In genomic region chr1:35642472-35642955, GRCh38 we compare ENCODE assay signal across 8 cellular contexts. TPM values are rescaled to one million over a fixed set of nuclear protein-coding genes. Genes with fewer than 3 reads are reported as not detected.
DNase-seq lines count a peak whose midpoint lies in the region.

No MANE protein-coding gene starts in this region.

- peaks cover 25% of the 10 kb centered on the region for H3K4me1 Mint-ChIP-seq in activated naive CD8-positive, alpha-beta T cell treated with anti-CD3 and anti-CD28 coated beads for 36 hours

- H3K4me2 ChIP-seq in BLaER1 treated with 17β-estradiol and CSF1 and Interleukin-3, amounts not matched to agents 10 nM and 100 nM, result peak overlapping the region; percentile 75 to 97 (median 93)

- H4K20me1 ChIP-seq in BLaER1 treated with 17β-estradiol and CSF1 and Interleukin-3, amounts not matched to agents 10 nM and 100 nM, result peaks cover 0 to 34% (median 14%) of the 10 kb centered on the region in 11 experiments; a peak in 15 of 22 replicates

- peaks cover 36% of the 10 kb centered on the region for H3K27me3 Mint-ChIP-seq in activated naive CD8-positive, alpha-beta T cell treated with anti-CD3 and anti-CD28 coated beads for 36 hours

- peak overlapping the region; percentile 78 to 98 (median 89) for H3K4me3 ChIP-seq in BLaER1 treated with 17β-estradiol and CSF1 and Interleukin-3, amounts not matched to agents 10 nM and 100 nM
- peak overlapping the region; percentile 69 for H3K4me3 ChIP-seq in mononuclear cell (ENCODE audit: low read length)
- H3K4me3 ChIP-seq in urinary bladder (ENCODE audit: low read depth, low read length), result peak overlapping the region; percentile 88

- peaks cover 0 to 10% (median 0%) of the 10 kb centered on the region in 11 experiments; a peak in 6 of 22 replicates for H3K27me3 ChIP-seq in BLaER1 treated with 17β-estradiol and CSF1 and Interleukin-3, amounts not matched to agents 10 nM and 100 nM
- H3K27me3 ChIP-seq in mononuclear cell (ENCODE audit: insufficient read depth, low read length), result peaks cover 27% of the 10 kb centered on the region

- no peaks in the 10 kb centered on the region; a peak in 3 of 22 replicates for H3K9me3 ChIP-seq in BLaER1 treated with 17β-estradiol and CSF1 and Interleukin-3, amounts not matched to agents 10 nM and 100 nM (replicated peaks in 1 of 11)
- H3K9me3 ChIP-seq in KOPT-K1 (ENCODE audit: insufficient read depth, low read length, poor library complexity, severe bottlenecking), result no peaks in the 10 kb centered on the region
- H3K9me3 ChIP-seq in mononuclear cell (ENCODE audit: low read depth, low read length), result no peaks in the 10 kb centered on the region

- peaks cover 6% of the 10 kb centered on the region for H3K36me3 Mint-ChIP-seq in activated naive CD8-positive, alpha-beta T cell treated with anti-CD3 and anti-CD28 coated beads for 36 hours

- no peaks in the 10 kb centered on the region for H3K9me3 Mint-ChIP-seq in activated naive CD8-positive, alpha-beta T cell treated with anti-CD3 and anti-CD28 coated beads for 36 hours

- peak overlapping the region; percentile 100 for H3K27ac Mint-ChIP-seq in activated naive CD8-positive, alpha-beta T cell treated with anti-CD3 and anti-CD28 coated beads for 36 hours

- H3K27ac ChIP-seq in BLaER1 treated with 17β-estradiol and CSF1 and Interleukin-3, amounts not matched to agents 10 nM and 100 nM, result peak overlapping the region; percentile 3 to 97 (median 89); a peak in 20 of 22 replicates
- peak overlapping the region; percentile 78 for H3K27ac ChIP-seq in KOPT-K1 (ENCODE audit: low read depth, low read length, poor library complexity, severe bottlenecking)
- H3K27ac ChIP-seq in urinary bladder (ENCODE audit: low read depth), result no peak overlapping the region

- WGBS in urinary bladder, result 38% methylated on average over 14 of the region's 14 CpGs

- H3K9ac ChIP-seq in BLaER1 treated with 17β-estradiol and CSF1 and Interleukin-3, amounts not matched to agents 10 nM and 100 nM, result peak overlapping the region; percentile 87 to 99 (median 92)

- peaks cover 0 to 9% (median 0%) of the 10 kb centered on the region in 11 experiments; a peak in 6 of 22 replicates for H3K36me3 ChIP-seq in BLaER1 treated with 17β-estradiol and CSF1 and Interleukin-3, amounts not matched to agents 10 nM and 100 nM
- H3K36me3 ChIP-seq in KOPT-K1 (ENCODE audit: insufficient read depth, low read length), result 0 out of 2 replicates have a peak, but pooled peaks cover 8% of the 10 kb centered on the region
- no peaks in the 10 kb centered on the region for H3K36me3 ChIP-seq in urinary bladder (ENCODE audit: insufficient read depth)

- H3K4me1 ChIP-seq in BLaER1 treated with 17β-estradiol and CSF1 and Interleukin-3, amounts not matched to agents 10 nM and 100 nM, result peaks cover 30 to 41% (median 37%) of the 10 kb centered on the region in 10 experiments
- H3K4me1 ChIP-seq in mononuclear cell (ENCODE audit: insufficient read depth, low read length), result peaks cover 18% of the 10 kb centered on the region
- no peaks in the 10 kb centered on the region for H3K4me1 ChIP-seq in urinary bladder (ENCODE audit: insufficient read depth)

- peak; percentile 11 for DNase-seq in activated naive CD8-positive, alpha-beta T cell treated with anti-CD3 and anti-CD28 coated beads for 36 hours
- DNase-seq in middle frontal gyrus (ENCODE audit: extremely low spot score, low spot score), result no peak
- DNase-seq in SW480 (ENCODE audit: low spot score), result no peak
- no peak for DNase-seq in NCI-H82 treated with DMSO at 0.1 percent for 48 hours (lab: John Stamatoyannopoulos, UW; ENCODE audit: unreplicated experiment)

- peak overlapping the region; percentile 100 for H3K4me3 Mint-ChIP-seq in activated naive CD8-positive, alpha-beta T cell treated with anti-CD3 and anti-CD28 coated beads for 36 hours

RNA-seq across cellular contexts. Expression of gene PSMB2, which starts 1.2 kb away (rescaled TPM):
- total RNA-seq in activated naive CD8-positive, alpha-beta T cell treated with anti-CD3 and anti-CD28 coated beads for 36 hours, result 100 to 1,000 TPM; 107 to 111 TPM
- 17.2 TPM for total RNA-seq in mononuclear cell
- total RNA-seq in urinary bladder, result 20.8 TPM
- polyA plus RNA-seq in urinary bladder, result 46.1 TPM
